2 cellular contexts compared by ENCODE assay signal in genomic region chr1:84932991-84933611, GRCh38.
A peak's percentile ranks its signal among the peaks of the same experiment; 100 is the strongest.
TF ChIP-seq lines count a peak whose summit lies in the region.

No MANE protein-coding gene starts in this region.

TF ChIP-seq in IMR-90, 13 proteins besides CTCF, POLR2A, EP300 and RAD21:
- TF ChIP-seq SMC3 (IDR thresholded peaks at IDR 0.05; ENCODE audit: low read depth, low read length) (no peak), MAFK (IDR thresholded peaks at IDR 0.05; ENCODE audit: low read depth, low read length) (peak; percentile 73)

TF ChIP-seq in K562, 482 proteins besides CTCF, POLR2A, EP300 and RAD21:
- TF ChIP-seq TEAD1 (CRISPR knock-in tag; IDR thresholded peaks at IDR 0.05) = no peak
- TF ChIP-seq MAFK (IDR thresholded peaks at IDR 0.05; ENCODE audit: low read length) = peak; percentile 53
- no peak for TF ChIP-seq SMAD2 (IDR thresholded peaks at IDR 0.05; ENCODE audit: low read depth, low read length)
- peak; percentile 63 for TF ChIP-seq MAFG (tag; conservative IDR thresholded peaks at IDR 0.05)
- TF ChIP-seq SAFB (IDR thresholded peaks at IDR 0.05; ENCODE audit: borderline replicate concordance, low read depth, low read length) = no peak
- peak; percentile 51; the same call in 1 of the 2 replicates for TF ChIP-seq MAFF (IDR thresholded peaks at IDR 0.05; ENCODE audit: low read length)
- peak; percentile 48; the same call in 1 of the 2 replicates for TF ChIP-seq C11orf30 (IDR thresholded peaks at IDR 0.05; ENCODE audit: low read depth)
- peak; percentile 69 for TF ChIP-seq ZNF316 (IDR thresholded peaks at IDR 0.05)
- TF ChIP-seq KLF13 (tag; IDR thresholded peaks at IDR 0.05; ENCODE audit: borderline replicate concordance, low read depth) = no peak
